In the genomic region with DNA sequence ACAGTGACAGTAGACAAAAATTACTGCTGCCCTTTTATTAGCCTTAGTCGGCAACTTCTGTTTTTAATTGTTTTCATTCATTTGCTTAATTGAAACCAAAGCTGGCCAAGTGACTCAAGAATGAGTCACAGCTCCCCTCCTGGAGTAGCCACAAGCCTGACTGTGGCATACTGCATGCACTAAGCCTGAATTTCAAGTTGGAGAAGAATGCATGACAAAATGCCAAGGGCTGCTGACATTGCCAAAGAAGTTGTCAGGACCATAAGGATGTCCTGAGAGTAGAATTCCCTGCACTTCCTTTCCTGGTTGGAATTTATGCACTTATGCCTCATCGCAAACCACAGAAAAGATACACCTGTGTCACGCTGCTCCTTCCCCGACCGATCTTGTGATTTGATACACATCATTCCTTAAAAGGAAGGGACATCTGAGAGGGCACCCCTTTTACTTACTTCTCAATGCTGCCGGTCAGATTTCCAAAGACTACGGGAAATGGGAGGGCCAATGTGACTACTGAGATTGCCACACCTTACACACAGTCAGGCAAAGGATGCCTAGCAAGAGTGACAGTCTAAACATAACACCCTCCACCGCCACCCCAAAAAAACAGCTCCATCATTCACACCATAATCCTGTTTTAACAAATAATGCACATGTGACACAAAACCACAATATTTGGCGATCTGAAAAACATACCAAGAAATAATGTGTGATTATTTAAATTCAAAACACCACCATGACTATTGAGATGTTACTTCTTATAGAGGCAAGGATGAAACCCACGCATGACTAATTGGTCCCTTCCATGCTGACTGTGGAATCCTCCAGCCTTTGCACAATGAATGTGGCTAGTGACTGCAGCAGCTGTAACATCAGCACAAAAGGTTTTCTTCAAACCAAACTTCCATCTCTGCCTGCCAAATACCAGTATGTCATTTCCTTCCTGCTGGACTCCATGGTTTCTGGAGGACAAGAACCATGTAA, we compare ENCODE assay signal across 1 cellular context.
TF ChIP-seq lines count a peak whose summit lies in the region.

No MANE protein-coding gene starts in this region.

TF ChIP-seq in HepG2, 621 proteins besides CTCF, POLR2A, EP300 and RAD21 (continued from another document):
- no peak for TF ChIP-seq KDM5B (CRISPR knock-in tag; IDR thresholded peaks at IDR 0.05; ENCODE audit: borderline replicate concordance)
- TF ChIP-seq ZNF598 (CRISPR knock-in tag; IDR thresholded peaks at IDR 0.05; ENCODE audit: borderline replicate concordance), result no peak
- no peak for TF ChIP-seq SRY (CRISPR knock-in tag; IDR thresholded peaks at IDR 0.05)
- no peak for TF ChIP-seq ZNF260 (CRISPR knock-in tag; IDR thresholded peaks at IDR 0.05; ENCODE audit: borderline replicate concordance, low read depth)
- no peak for TF ChIP-seq RFX5 (IDR thresholded peaks at IDR 0.05; ENCODE audit: low read depth, low read length)
- TF ChIP-seq, protein P1, sequence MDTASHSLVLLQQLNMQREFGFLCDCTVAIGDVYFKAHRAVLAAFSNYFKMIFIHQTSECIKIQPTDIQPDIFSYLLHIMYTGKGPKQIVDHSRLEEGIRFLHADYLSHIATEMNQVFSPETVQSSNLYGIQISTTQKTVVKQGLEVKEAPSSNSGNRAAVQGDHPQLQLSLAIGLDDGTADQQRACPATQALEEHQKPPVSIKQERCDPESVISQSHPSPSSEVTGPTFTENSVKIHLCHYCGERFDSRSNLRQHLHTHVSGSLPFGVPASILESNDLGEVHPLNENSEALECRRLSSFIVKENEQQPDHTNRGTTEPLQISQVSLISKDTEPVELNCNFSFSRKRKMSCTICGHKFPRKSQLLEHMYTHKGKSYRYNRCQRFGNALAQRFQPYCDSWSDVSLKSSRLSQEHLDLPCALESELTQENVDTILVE (CRISPR knock-in tag; IDR thresholded peaks at IDR 0.05), result no peak
- TF ChIP-seq ZNF44 (CRISPR knock-in tag; IDR thresholded peaks at IDR 0.05), result no peak
- TF ChIP-seq RBAK (CRISPR knock-in tag; IDR thresholded peaks at IDR 0.05), result no peak
- no peak for TF ChIP-seq CENPBD1 (CRISPR knock-in tag; IDR thresholded peaks at IDR 0.05; ENCODE audit: borderline replicate concordance, low read depth)
